ENCODE assay signal across 1 cellular context in the genomic region with DNA sequence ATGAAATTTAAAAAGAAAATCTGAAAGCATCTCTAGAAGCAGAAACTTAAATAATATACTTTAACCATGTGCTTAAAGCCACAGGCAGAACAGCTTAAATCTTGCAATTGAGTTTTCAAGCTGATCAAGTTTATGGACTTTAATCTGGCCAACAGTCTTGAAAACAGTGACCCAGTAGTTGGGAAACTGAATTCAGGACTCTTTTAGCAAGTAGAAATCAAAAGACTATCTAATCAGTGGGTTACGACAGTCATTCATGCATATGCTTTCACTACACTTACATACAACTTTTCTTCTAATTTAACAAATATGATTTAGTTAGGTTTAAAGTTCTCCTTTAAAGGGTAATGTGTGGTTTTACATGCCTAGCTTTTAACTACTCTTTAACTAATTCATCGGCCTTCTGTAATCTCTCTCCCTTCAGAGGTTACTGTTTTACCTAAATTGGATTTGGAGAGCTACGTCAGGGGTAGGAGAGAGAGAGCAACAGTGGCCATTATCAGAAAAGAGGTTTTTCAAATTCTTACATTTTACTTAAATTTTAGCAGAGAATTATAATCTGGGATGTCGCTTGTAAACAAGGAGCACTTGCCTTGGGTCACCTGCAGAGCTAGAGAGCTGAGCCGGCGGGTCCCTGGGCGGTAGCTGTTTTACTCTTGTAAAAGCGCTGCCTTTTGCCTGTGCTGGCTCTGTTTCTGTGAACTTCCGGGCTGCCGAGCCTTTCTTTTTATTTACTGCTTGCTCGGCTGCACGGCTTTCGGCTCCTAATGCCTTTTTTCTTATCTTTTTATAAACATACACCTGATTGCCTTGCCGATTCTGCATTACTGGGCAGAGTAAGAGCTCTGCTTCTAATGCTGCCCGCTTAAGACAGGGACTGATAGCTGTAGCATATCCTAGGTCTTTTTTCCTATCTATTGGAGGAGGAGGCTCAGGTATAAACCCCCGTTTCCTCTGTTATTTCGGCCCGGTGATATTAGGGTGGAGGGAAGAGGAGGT.
TF ChIP-seq lines count a peak whose summit lies in the region.

No MANE protein-coding gene starts in this region.

TF ChIP-seq in HepG2, 621 proteins besides CTCF, POLR2A, EP300 and RAD21 (continued from another document and continues in another):
- TF ChIP-seq NR2F2 (IDR thresholded peaks at IDR 0.05; ENCODE audit: borderline replicate concordance, low read depth) (no peak; the same call in 1 of the 2 replicates), SIX1 (CRISPR knock-in tag; IDR thresholded peaks at IDR 0.05; ENCODE audit: borderline replicate concordance) (no peak), ZNF205 (CRISPR knock-in tag; IDR thresholded peaks at IDR 0.05) (0 out of 2 replicates have a peak, but pooled peaks have one; percentile 2), ZFY (CRISPR knock-in tag; IDR thresholded peaks at IDR 0.05) (no peak), ZFYVE20 (CRISPR knock-in tag; IDR thresholded peaks at IDR 0.05; ENCODE audit: borderline replicate concordance, low read depth) (no peak), MED1 (CRISPR knock-in tag; IDR thresholded peaks at IDR 0.05) (no peak), ATAD3A (CRISPR knock-in tag; IDR thresholded peaks at IDR 0.05) (no peak), ZFP36 (IDR thresholded peaks at IDR 0.05; ENCODE audit: borderline replicate concordance, low read depth, low read length, partially characterized antibody) (no peak), ZNF44 (CRISPR knock-in tag; IDR thresholded peaks at IDR 0.05) (no peak), CBX1 (IDR thresholded peaks at IDR 0.05; ENCODE audit: low read depth) (no peak), SOX5 (CRISPR knock-in tag; IDR thresholded peaks at IDR 0.05; ENCODE audit: borderline replicate concordance) (no peak), ZBTB1 (CRISPR knock-in tag; IDR thresholded peaks at IDR 0.05; ENCODE audit: borderline replicate concordance) (no peak), MIXL1 (CRISPR knock-in tag; IDR thresholded peaks at IDR 0.05) (no peak), SALL1 (CRISPR knock-in tag; IDR thresholded peaks at IDR 0.05) (no peak), ZFX (CRISPR knock-in tag; IDR thresholded peaks at IDR 0.05; ENCODE audit: low read depth) (0 out of 2 replicates have a peak, but pooled peaks have one; percentile 5), ADNP (CRISPR knock-in tag; IDR thresholded peaks at IDR 0.05) (no peak), ZNF550 (CRISPR knock-in tag; IDR thresholded peaks at IDR 0.05; ENCODE audit: borderline replicate concordance) (no peak), ZSCAN20 (CRISPR knock-in tag; IDR thresholded peaks at IDR 0.05; ENCODE audit: borderline replicate concordance) (no peak), POLR2AphosphoS5 (IDR thresholded peaks at IDR 0.05; ENCODE audit: low read depth, low read length) (peak; percentile 22), CBX5 (CRISPR knock-in tag; IDR thresholded peaks at IDR 0.05; ENCODE audit: borderline replicate concordance) (no peak), ZNF614 (CRISPR knock-in tag; IDR thresholded peaks at IDR 0.05; ENCODE audit: borderline replicate concordance) (no peak), NR1H2 (CRISPR knock-in tag; IDR thresholded peaks at IDR 0.05; ENCODE audit: borderline replicate concordance, low read depth) (no peak), FIP1L1 (IDR thresholded peaks at IDR 0.05; ENCODE audit: borderline replicate concordance, insufficient read depth, low read depth, low read length) (no peak), MTA1 (CRISPR knock-in tag; IDR thresholded peaks at IDR 0.05; ENCODE audit: borderline replicate concordance) (no peak), ZNF230 (CRISPR knock-in tag; IDR thresholded peaks at IDR 0.05) (no peak), ZNF563 (CRISPR knock-in tag; IDR thresholded peaks at IDR 0.05) (0 out of 2 replicates have a peak, but pooled peaks have one; percentile 13), ZNF766 (CRISPR knock-in tag; IDR thresholded peaks at IDR 0.05; ENCODE audit: borderline replicate concordance) (no peak), KLF15 (CRISPR knock-in tag; IDR thresholded peaks at IDR 0.05; ENCODE audit: borderline replicate concordance) (no peak), ZNF264 (CRISPR knock-in tag; IDR thresholded peaks at IDR 0.05) (no peak), TBX2 (CRISPR knock-in tag; IDR thresholded peaks at IDR 0.05; ENCODE audit: borderline replicate concordance) (no peak), ZNF850 (CRISPR knock-in tag; conservative IDR thresholded peaks at IDR 0.05) (no peak), ZNF10 (CRISPR knock-in tag; IDR thresholded peaks at IDR 0.05; ENCODE audit: borderline replicate concordance, low read depth) (no peak), CREB1 (IDR thresholded peaks at IDR 0.05) (no peak), CREB1 (CRISPR knock-in tag; IDR thresholded peaks at IDR 0.05) (peak; percentile 34; the same call in 1 of the 2 replicates), ZNF382 (CRISPR knock-in tag; IDR thresholded peaks at IDR 0.05; ENCODE audit: borderline replicate concordance) (no peak), ZNF274 (CRISPR knock-in tag; IDR thresholded peaks at IDR 0.05) (no peak)
- TF ChIP-seq, protein P1, sequence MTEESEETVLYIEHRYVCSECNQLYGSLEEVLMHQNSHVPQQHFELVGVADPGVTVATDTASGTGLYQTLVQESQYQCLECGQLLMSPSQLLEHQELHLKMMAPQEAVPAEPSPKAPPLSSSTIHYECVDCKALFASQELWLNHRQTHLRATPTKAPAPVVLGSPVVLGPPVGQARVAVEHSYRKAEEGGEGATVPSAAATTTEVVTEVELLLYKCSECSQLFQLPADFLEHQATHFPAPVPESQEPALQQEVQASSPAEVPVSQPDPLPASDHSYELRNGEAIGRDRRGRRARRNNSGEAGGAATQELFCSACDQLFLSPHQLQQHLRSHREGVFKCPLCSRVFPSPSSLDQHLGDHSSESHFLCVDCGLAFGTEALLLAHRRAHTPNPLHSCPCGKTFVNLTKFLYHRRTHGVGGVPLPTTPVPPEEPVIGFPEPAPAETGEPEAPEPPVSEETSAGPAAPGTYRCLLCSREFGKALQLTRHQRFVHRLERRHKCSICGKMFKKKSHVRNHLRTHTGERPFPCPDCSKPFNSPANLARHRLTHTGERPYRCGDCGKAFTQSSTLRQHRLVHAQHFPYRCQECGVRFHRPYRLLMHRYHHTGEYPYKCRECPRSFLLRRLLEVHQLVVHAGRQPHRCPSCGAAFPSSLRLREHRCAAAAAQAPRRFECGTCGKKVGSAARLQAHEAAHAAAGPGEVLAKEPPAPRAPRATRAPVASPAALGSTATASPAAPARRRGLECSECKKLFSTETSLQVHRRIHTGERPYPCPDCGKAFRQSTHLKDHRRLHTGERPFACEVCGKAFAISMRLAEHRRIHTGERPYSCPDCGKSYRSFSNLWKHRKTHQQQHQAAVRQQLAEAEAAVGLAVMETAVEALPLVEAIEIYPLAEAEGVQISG (CRISPR knock-in tag; IDR thresholded peaks at IDR 0.05) = no peak
- TF ChIP-seq, protein P2, sequence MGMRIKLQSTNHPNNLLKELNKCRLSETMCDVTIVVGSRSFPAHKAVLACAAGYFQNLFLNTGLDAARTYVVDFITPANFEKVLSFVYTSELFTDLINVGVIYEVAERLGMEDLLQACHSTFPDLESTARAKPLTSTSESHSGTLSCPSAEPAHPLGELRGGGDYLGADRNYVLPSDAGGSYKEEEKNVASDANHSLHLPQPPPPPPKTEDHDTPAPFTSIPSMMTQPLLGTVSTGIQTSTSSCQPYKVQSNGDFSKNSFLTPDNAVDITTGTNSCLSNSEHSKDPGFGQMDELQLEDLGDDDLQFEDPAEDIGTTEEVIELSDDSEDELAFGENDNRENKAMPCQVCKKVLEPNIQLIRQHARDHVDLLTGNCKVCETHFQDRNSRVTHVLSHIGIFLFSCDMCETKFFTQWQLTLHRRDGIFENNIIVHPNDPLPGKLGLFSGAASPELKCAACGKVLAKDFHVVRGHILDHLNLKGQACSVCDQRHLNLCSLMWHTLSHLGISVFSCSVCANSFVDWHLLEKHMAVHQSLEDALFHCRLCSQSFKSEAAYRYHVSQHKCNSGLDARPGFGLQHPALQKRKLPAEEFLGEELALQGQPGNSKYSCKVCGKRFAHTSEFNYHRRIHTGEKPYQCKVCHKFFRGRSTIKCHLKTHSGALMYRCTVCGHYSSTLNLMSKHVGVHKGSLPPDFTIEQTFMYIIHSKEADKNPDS (CRISPR knock-in tag; IDR thresholded peaks at IDR 0.05) = no peak
- TF ChIP-seq, protein P3, sequence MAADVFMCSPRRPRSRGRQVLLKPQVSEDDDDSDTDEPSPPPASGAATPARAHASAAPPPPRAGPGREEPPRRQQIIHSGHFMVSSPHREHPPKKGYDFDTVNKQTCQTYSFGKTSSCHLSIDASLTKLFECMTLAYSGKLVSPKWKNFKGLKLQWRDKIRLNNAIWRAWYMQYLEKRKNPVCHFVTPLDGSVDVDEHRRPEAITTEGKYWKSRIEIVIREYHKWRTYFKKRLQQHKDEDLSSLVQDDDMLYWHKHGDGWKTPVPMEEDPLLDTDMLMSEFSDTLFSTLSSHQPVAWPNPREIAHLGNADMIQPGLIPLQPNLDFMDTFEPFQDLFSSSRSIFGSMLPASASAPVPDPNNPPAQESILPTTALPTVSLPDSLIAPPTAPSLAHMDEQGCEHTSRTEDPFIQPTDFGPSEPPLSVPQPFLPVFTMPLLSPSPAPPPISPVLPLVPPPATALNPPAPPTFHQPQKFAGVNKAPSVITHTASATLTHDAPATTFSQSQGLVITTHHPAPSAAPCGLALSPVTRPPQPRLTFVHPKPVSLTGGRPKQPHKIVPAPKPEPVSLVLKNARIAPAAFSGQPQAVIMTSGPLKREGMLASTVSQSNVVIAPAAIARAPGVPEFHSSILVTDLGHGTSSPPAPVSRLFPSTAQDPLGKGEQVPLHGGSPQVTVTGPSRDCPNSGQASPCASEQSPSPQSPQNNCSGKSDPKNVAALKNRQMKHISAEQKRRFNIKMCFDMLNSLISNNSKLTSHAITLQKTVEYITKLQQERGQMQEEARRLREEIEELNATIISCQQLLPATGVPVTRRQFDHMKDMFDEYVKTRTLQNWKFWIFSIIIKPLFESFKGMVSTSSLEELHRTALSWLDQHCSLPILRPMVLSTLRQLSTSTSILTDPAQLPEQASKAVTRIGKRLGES (CRISPR knock-in tag; IDR thresholded peaks at IDR 0.05; ENCODE audit: borderline replicate concordance) = no peak
- TF ChIP-seq, protein P4, sequence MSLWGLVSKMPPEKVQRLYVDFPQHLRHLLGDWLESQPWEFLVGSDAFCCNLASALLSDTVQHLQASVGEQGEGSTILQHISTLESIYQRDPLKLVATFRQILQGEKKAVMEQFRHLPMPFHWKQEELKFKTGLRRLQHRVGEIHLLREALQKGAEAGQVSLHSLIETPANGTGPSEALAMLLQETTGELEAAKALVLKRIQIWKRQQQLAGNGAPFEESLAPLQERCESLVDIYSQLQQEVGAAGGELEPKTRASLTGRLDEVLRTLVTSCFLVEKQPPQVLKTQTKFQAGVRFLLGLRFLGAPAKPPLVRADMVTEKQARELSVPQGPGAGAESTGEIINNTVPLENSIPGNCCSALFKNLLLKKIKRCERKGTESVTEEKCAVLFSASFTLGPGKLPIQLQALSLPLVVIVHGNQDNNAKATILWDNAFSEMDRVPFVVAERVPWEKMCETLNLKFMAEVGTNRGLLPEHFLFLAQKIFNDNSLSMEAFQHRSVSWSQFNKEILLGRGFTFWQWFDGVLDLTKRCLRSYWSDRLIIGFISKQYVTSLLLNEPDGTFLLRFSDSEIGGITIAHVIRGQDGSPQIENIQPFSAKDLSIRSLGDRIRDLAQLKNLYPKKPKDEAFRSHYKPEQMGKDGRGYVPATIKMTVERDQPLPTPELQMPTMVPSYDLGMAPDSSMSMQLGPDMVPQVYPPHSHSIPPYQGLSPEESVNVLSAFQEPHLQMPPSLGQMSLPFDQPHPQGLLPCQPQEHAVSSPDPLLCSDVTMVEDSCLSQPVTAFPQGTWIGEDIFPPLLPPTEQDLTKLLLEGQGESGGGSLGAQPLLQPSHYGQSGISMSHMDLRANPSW (CRISPR knock-in tag; IDR thresholded peaks at IDR 0.05; ENCODE audit: borderline replicate concordance) = no peak
- TF ChIP-seq, protein P5, sequence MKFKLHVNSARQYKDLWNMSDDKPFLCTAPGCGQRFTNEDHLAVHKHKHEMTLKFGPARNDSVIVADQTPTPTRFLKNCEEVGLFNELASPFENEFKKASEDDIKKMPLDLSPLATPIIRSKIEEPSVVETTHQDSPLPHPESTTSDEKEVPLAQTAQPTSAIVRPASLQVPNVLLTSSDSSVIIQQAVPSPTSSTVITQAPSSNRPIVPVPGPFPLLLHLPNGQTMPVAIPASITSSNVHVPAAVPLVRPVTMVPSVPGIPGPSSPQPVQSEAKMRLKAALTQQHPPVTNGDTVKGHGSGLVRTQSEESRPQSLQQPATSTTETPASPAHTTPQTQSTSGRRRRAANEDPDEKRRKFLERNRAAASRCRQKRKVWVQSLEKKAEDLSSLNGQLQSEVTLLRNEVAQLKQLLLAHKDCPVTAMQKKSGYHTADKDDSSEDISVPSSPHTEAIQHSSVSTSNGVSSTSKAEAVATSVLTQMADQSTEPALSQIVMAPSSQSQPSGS (CRISPR knock-in tag; IDR thresholded peaks at IDR 0.05) = no peak
- TF ChIP-seq, protein P6, sequence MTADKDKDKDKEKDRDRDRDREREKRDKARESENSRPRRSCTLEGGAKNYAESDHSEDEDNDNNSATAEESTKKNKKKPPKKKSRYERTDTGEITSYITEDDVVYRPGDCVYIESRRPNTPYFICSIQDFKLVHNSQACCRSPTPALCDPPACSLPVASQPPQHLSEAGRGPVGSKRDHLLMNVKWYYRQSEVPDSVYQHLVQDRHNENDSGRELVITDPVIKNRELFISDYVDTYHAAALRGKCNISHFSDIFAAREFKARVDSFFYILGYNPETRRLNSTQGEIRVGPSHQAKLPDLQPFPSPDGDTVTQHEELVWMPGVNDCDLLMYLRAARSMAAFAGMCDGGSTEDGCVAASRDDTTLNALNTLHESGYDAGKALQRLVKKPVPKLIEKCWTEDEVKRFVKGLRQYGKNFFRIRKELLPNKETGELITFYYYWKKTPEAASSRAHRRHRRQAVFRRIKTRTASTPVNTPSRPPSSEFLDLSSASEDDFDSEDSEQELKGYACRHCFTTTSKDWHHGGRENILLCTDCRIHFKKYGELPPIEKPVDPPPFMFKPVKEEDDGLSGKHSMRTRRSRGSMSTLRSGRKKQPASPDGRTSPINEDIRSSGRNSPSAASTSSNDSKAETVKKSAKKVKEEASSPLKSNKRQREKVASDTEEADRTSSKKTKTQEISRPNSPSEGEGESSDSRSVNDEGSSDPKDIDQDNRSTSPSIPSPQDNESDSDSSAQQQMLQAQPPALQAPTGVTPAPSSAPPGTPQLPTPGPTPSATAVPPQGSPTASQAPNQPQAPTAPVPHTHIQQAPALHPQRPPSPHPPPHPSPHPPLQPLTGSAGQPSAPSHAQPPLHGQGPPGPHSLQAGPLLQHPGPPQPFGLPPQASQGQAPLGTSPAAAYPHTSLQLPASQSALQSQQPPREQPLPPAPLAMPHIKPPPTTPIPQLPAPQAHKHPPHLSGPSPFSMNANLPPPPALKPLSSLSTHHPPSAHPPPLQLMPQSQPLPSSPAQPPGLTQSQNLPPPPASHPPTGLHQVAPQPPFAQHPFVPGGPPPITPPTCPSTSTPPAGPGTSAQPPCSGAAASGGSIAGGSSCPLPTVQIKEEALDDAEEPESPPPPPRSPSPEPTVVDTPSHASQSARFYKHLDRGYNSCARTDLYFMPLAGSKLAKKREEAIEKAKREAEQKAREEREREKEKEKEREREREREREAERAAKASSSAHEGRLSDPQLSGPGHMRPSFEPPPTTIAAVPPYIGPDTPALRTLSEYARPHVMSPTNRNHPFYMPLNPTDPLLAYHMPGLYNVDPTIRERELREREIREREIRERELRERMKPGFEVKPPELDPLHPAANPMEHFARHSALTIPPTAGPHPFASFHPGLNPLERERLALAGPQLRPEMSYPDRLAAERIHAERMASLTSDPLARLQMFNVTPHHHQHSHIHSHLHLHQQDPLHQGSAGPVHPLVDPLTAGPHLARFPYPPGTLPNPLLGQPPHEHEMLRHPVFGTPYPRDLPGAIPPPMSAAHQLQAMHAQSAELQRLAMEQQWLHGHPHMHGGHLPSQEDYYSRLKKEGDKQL (CRISPR knock-in tag; IDR thresholded peaks at IDR 0.05; ENCODE audit: low read depth) = no peak
- TF ChIP-seq, protein P7, sequence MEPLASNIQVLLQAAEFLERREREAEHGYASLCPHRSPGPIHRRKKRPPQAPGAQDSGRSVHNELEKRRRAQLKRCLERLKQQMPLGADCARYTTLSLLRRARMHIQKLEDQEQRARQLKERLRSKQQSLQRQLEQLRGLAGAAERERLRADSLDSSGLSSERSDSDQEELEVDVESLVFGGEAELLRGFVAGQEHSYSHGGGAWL (CRISPR knock-in tag; IDR thresholded peaks at IDR 0.05) = no peak
